In the genomic region with DNA sequence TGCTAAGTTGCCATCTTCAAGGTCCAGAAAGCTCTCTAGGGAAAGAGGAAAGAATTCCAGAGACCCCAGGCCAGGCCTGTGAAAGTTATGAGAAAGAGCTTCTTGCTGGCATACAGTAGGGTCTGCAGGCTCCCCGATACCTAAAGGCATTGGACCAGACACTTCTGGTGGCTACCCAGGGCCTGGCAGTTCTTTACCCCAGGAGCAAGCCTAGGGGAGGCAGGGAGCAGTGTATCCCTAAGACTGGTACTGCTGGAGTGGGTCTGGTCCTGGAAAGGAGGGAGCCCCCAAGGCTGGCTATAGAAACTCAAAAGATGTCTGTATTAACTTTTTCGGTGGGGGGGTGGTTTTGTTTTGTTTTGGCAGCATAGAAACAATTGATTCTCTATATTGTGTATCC, we compare ENCODE assay signal across 13 cellular contexts.
"Had no signal": no experiment of that assay in that cellular context is flagged by ENCODE, and none has a peak within 500 bp of the region (broad histone marks: within the 10 kb centered on the region; RNA-seq: fewer than 3 reads in every experiment).

No MANE protein-coding gene starts in this region.

- H3K9me3 ChIP-seq: SJSA1 had no signal

- H3K9me3 Mint-ChIP-seq: activated naive CD4-positive, alpha-beta T cell treated with anti-CD3 and anti-CD28 coated beads, Interleukin-2, amount 50 U/mL, for 24 hours; nephron had no signal

- H3K27me3 Mint-ChIP-seq: activated naive CD4-positive, alpha-beta T cell treated with anti-CD3 and anti-CD28 coated beads, Interleukin-2, amount 50 U/mL, for 24 hours had no signal

- H3K27me3 ChIP-seq: SJSA1 had no signal

- H3K27ac ChIP-seq: SJSA1, WERI-Rb-1 had no signal

- H3K4me1 Mint-ChIP-seq: activated naive CD4-positive, alpha-beta T cell treated with anti-CD3 and anti-CD28 coated beads, Interleukin-2, amount 50 U/mL, for 24 hours; nephron had no signal

- H3K4me3 Mint-ChIP-seq: activated naive CD4-positive, alpha-beta T cell treated with anti-CD3 and anti-CD28 coated beads, Interleukin-2, amount 50 U/mL, for 24 hours; nephron had no signal

- DNase-seq: activated CD4-positive, alpha-beta T cell treated with anti-CD3 and anti-CD28 coated beads for 48 hours; activated CD8-positive, alpha-beta memory T cell treated with anti-CD3 and anti-CD28 coated beads for 24 hours; aorta; effector CD8-positive, alpha-beta T cell; foreskin melanocyte; head of caudate nucleus; mesendoderm; stimulated activated CD4-positive, alpha-beta T cell treated with anti-CD3 and anti-CD28 coated beads, Interleukin-4, amount 100 ng/mL, for 4 hours; T1000; WERI-Rb-1 had no signal
